1 cellular context compared by ENCODE assay signal in the genomic region with DNA sequence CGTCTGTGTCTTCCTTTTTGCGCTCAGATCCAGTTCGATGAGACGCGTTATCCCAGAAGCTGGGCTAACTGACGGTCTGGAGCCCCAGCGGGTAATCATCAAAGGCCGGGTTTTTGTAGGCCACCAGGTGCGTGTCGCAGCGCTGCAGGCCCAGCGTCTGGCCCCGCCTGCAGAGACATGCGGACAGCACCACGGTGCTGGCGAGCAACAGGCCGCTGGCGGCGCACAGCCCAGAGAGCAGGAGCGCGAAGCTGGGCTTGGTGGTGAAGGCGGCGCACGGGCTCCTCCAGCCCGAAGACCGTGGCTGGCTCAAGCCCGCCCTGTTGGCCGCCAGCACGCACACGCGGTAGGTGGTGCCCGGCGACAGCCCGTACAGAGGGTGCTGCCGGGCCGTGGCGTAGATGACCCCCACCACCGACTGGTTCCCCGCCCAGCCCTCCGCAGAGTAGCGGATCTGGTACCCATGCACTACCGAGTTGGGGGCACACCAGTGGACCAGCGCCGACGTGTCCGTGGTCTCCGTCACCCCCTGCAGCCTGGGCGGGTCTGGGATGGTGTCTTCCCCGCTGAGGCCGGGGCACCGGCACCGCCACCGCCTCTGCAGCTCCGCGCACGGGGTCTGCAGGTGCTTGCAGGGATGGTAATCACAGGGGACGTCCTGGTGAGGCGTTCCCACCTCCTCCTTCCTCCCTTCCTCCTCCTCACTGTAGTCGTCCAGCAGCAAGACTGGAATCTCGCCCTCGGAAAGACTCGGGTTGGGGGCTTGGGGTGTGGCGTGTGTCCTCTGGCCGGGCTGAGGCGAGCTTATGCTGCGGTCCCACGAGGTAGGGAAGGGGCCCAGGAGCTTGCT.
TF ChIP-seq lines count a peak whose summit lies in the region.

No MANE protein-coding gene starts in this region.

TF ChIP-seq in H1, 55 proteins besides CTCF, POLR2A, EP300 and RAD21:
- TF ChIP-seq, protein P1, sequence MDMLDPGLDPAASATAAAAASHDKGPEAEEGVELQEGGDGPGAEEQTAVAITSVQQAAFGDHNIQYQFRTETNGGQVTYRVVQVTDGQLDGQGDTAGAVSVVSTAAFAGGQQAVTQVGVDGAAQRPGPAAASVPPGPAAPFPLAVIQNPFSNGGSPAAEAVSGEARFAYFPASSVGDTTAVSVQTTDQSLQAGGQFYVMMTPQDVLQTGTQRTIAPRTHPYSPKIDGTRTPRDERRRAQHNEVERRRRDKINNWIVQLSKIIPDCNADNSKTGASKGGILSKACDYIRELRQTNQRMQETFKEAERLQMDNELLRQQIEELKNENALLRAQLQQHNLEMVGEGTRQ (IDR thresholded peaks at IDR 0.05; ENCODE audit: low read length): no peak
- no peak for TF ChIP-seq YY1 (IDR thresholded peaks at IDR 0.05; ENCODE audit: low read depth, low read length)
- no peak for TF ChIP-seq POU5F1 (IDR thresholded peaks at IDR 0.05; ENCODE audit: low read depth, low read length)
- TF ChIP-seq NRF1 (IDR thresholded peaks at IDR 0.05; ENCODE audit: low read depth, low read length): no peak
- TF ChIP-seq EZH2 (IDR thresholded peaks at IDR 0.05; ENCODE audit: low read depth, low read length, severe bottlenecking): no peak
- no peak for TF ChIP-seq RFX5 (IDR thresholded peaks at IDR 0.05; ENCODE audit: borderline replicate concordance, low read depth, low read length)
- TF ChIP-seq JUND (IDR thresholded peaks at IDR 0.05; ENCODE audit: low read length): no peak
- TF ChIP-seq SP4 (IDR thresholded peaks at IDR 0.05; ENCODE audit: low read length): no peak
- TF ChIP-seq CEBPB (IDR thresholded peaks at IDR 0.05; ENCODE audit: low read depth, low read length): no peak
- no peak for TF ChIP-seq CHD1 (IDR thresholded peaks at IDR 0.05; ENCODE audit: low read depth, low read length)
- no peak for TF ChIP-seq SP2 (IDR thresholded peaks at IDR 0.05; ENCODE audit: low read length)
- no peak for TF ChIP-seq TAF1 (IDR thresholded peaks at IDR 0.05; ENCODE audit: low read depth, low read length)
- no peak for TF ChIP-seq CREB1 (IDR thresholded peaks at IDR 0.05)
- no peak for TF ChIP-seq CHD2 (IDR thresholded peaks at IDR 0.05; ENCODE audit: low read length)
- no peak for TF ChIP-seq HDAC2 (IDR thresholded peaks at IDR 0.05; ENCODE audit: borderline replicate concordance in 1 of 2, low read depth in 2 of 2, low read length in 2 of 2)
- no peak for TF ChIP-seq PHF8 (conservative IDR thresholded peaks at IDR 0.05; ENCODE audit: low read depth, low read length)
- TF ChIP-seq CBX8 (IDR thresholded peaks at IDR 0.05; ENCODE audit: borderline replicate concordance, low read depth, low read length): no peak
